In the genomic region with DNA sequence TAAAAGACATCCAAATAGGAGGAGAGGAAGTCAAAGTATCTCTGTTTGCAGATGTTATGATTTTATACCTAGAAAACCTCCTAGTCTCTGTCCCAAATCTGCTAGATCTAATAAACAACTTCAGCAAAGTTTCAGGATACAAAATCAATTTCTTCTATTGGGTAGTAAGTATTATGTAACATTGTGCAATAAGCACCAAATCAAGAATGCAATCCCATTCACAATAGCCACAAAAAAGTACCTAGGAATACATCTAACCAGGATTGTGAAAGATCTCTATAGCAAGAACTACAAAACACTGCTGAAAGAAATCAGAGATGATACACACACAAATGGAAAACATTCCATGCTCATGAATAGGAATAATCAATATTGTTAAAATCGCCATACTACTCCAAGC, we compare ENCODE assay signal across 30 cellular contexts.
"Had no signal": no experiment of that assay in that cellular context is flagged by ENCODE, and none has a peak within 500 bp of the region (broad histone marks: within the 10 kb centered on the region; RNA-seq: fewer than 3 reads in every experiment).

No MANE protein-coding gene starts in this region.

- DNase-seq: activated CD4-positive, alpha-beta memory T cell treated with anti-CD3 and anti-CD28 coated beads for 36 hours; activated CD4-positive, alpha-beta T cell treated with anti-CD3 and anti-CD28 coated beads, Interleukin-2, amount 10 ng/mL, durations not matched to agents 24 days and 14 days; activated CD4-positive, CD25-positive, alpha-beta regulatory T cell treated with anti-CD3 and anti-CD28 coated beads, Interleukin-2, amount 50 U/mL, for 72 hours; activated CD8-positive, alpha-beta memory T cell treated with anti-CD3 and anti-CD28 coated beads, Interleukin-2, amount 50 U/mL, for 48 hours; activated gamma-delta T cell; activated naive CD4-positive, alpha-beta T cell treated with anti-CD3 and anti-CD28 coated beads, Interleukin-2, amount 10 ng/mL, durations not matched to agents 7 days and 5 days; activated naive CD8-positive, alpha-beta T cell treated with anti-CD3 and anti-CD28 coated beads, Interleukin-2, amount 50 U/mL, for 24 hours; activated T-cell treated with anti-CD3 and anti-CD28 coated beads, Interleukin-2, amount 50 U/mL, for 24 hours; central memory CD4-positive, alpha-beta T cell; endodermal cell; islet precursor cell; left ventricle myocardium inferior; mammary epithelial cell; nephron progenitor cell; stimulated activated CD4-positive, alpha-beta T cell treated with anti-CD3 and anti-CD28 coated beads, Interleukin-1b, Interleukin-23, amount 100 ng/mL, for 48 hours; stimulated activated CD4-positive, alpha-beta T cell treated with anti-CD3 and anti-CD28 coated beads, Interleukin-4, amount 100 ng/mL, for 4 hours; stimulated activated CD8-positive, alpha-beta memory T cell treated with anti-CD3 and anti-CD28 coated beads, Interleukin-4, amount 100 ng/mL, for 48 hours; stimulated activated naive CD8-positive, alpha-beta T cell treated with anti-CD3 and anti-CD28 coated beads, Interleukin-15, amount 100 ng/mL, for 72 hours; substantia nigra; T-helper 17 cell; upper lobe of left lung had no signal

- ATAC-seq: activated naive CD8-positive, alpha-beta T cell treated with anti-CD3 and anti-CD28 coated beads, Interleukin-2, amount 50 U/mL, for 24 hours; esophagus mucosa; sciatic nerve; stimulated activated memory B cell treated with anti-CD40 and anti-IgM and Interleukin-4, amounts not matched to agents 10 μg/mL and 1 μg/mL and 100 μg/mL, for 72 hours; stimulated activated naive CD8-positive, alpha-beta T cell treated with anti-CD3 and anti-CD28 coated beads, Interleukin-15, amount 100 ng/mL, for 72 hours; T-helper 17 cell had no signal

- H3K9me3 ChIP-seq: neutrophil, upper lobe of left lung, vagina had no signal

- H3K27ac ChIP-seq: breast epithelium, left ventricle myocardium inferior, neutrophil, upper lobe of left lung, vagina had no signal

- H3K36me3 ChIP-seq: breast epithelium had no signal

- H3K4me1 ChIP-seq: breast epithelium, left ventricle myocardium inferior, upper lobe of left lung had no signal

- H3K27me3 Mint-ChIP-seq: activated CD4-positive, alpha-beta memory T cell treated with anti-CD3 and anti-CD28 coated beads for 36 hours; activated CD4-positive, alpha-beta T cell treated with anti-CD3 and anti-CD28 coated beads, Interleukin-2, amount 10 ng/mL, durations not matched to agents 24 days and 14 days; activated naive CD4-positive, alpha-beta T cell treated with anti-CD3 and anti-CD28 coated beads, Interleukin-2, amount 10 ng/mL, durations not matched to agents 7 days and 5 days; activated naive CD8-positive, alpha-beta T cell treated with anti-CD3 and anti-CD28 coated beads, Interleukin-2, amount 50 U/mL, for 24 hours; activated T-cell treated with anti-CD3 and anti-CD28 coated beads, Interleukin-2, amount 50 U/mL, for 24 hours; dendritic cell treated with granulocyte-macrophage colony-stimulating factor and Interleukin-4, amounts not matched to agents 40 ng/mL and 50 ng/mL, for 4 days; stimulated activated memory B cell treated with anti-CD40 and anti-IgM and Interleukin-4, amounts not matched to agents 10 μg/mL and 1 μg/mL and 100 μg/mL, for 72 hours; stimulated activated naive CD8-positive, alpha-beta T cell treated with anti-CD3 and anti-CD28 coated beads, Interleukin-15, amount 100 ng/mL, for 72 hours; T-helper 17 cell had no signal

- H3K4me3 ChIP-seq: breast epithelium, left ventricle myocardium inferior, smooth muscle cell, upper lobe of left lung, vagina had no signal

- H3K27me3 ChIP-seq: breast epithelium, neutrophil, upper lobe of left lung, vagina had no signal

- H3K4me2 ChIP-seq: smooth muscle cell had no signal

- H3K4me3 Mint-ChIP-seq: activated CD4-positive, alpha-beta memory T cell treated with anti-CD3 and anti-CD28 coated beads for 36 hours; activated CD4-positive, alpha-beta T cell treated with anti-CD3 and anti-CD28 coated beads, Interleukin-2, amount 10 ng/mL, durations not matched to agents 24 days and 14 days; activated naive CD4-positive, alpha-beta T cell treated with anti-CD3 and anti-CD28 coated beads, Interleukin-2, amount 10 ng/mL, durations not matched to agents 7 days and 5 days; activated naive CD8-positive, alpha-beta T cell treated with anti-CD3 and anti-CD28 coated beads, Interleukin-2, amount 50 U/mL, for 24 hours; activated T-cell treated with anti-CD3 and anti-CD28 coated beads, Interleukin-2, amount 50 U/mL, for 24 hours; dendritic cell treated with granulocyte-macrophage colony-stimulating factor and Interleukin-4, amounts not matched to agents 40 ng/mL and 50 ng/mL, for 4 days; endodermal cell; nephron progenitor cell; stimulated activated memory B cell treated with anti-CD40 and anti-IgM and Interleukin-4, amounts not matched to agents 10 μg/mL and 1 μg/mL and 100 μg/mL, for 72 hours; stimulated activated naive CD8-positive, alpha-beta T cell treated with anti-CD3 and anti-CD28 coated beads, Interleukin-15, amount 100 ng/mL, for 72 hours; T-helper 17 cell had no signal

- H3K9me3 Mint-ChIP-seq: activated naive CD8-positive, alpha-beta T cell treated with anti-CD3 and anti-CD28 coated beads, Interleukin-2, amount 50 U/mL, for 24 hours; activated T-cell treated with anti-CD3 and anti-CD28 coated beads, Interleukin-2, amount 50 U/mL, for 24 hours had no signal

- H3K4me1 Mint-ChIP-seq: endodermal cell, nephron progenitor cell had no signal

- H3K27ac Mint-ChIP-seq: activated CD4-positive, alpha-beta memory T cell treated with anti-CD3 and anti-CD28 coated beads for 36 hours; activated CD4-positive, alpha-beta T cell treated with anti-CD3 and anti-CD28 coated beads, Interleukin-2, amount 10 ng/mL, durations not matched to agents 24 days and 14 days; activated naive CD4-positive, alpha-beta T cell treated with anti-CD3 and anti-CD28 coated beads, Interleukin-2, amount 10 ng/mL, durations not matched to agents 7 days and 5 days; activated naive CD8-positive, alpha-beta T cell treated with anti-CD3 and anti-CD28 coated beads, Interleukin-2, amount 50 U/mL, for 24 hours; activated T-cell treated with anti-CD3 and anti-CD28 coated beads, Interleukin-2, amount 50 U/mL, for 24 hours; dendritic cell treated with granulocyte-macrophage colony-stimulating factor and Interleukin-4, amounts not matched to agents 40 ng/mL and 50 ng/mL, for 4 days; endodermal cell; nephron progenitor cell; progenitor cell of endocrine pancreas; stimulated activated memory B cell treated with anti-CD40 and anti-IgM and Interleukin-4, amounts not matched to agents 10 μg/mL and 1 μg/mL and 100 μg/mL, for 72 hours; stimulated activated naive CD8-positive, alpha-beta T cell treated with anti-CD3 and anti-CD28 coated beads, Interleukin-15, amount 100 ng/mL, for 72 hours; T-helper 17 cell had no signal
